1 cellular context compared by ENCODE assay signal in genomic region chr21:34941162-34941561, GRCh38.
TF ChIP-seq lines count a peak whose summit lies in the region.

No MANE protein-coding gene starts in this region.

TF ChIP-seq in K562, 482 proteins besides CTCF, POLR2A, EP300 and RAD21 (continued from another document):
- no peak for TF ChIP-seq IRF9 (tag; IDR thresholded peaks at IDR 0.05)
- no peak for TF ChIP-seq JUND (IDR thresholded peaks at IDR 0.05; ENCODE audit: borderline replicate concordance, low read depth, low read length)
- 0 out of 3 replicates have a peak, but pooled peaks have one; percentile 20 for TF ChIP-seq JUND (tag; IDR thresholded peaks at IDR 0.05; ENCODE audit: borderline replicate concordance, low read depth, low read length)
TF ChIP-seq in K562: peak in this region for 2.
